Comparison of ENCODE assay signal across 9 cellular contexts in genomic region chr17:58339775-58340622, GRCh38. TPM values are rescaled to one million over a fixed set of nuclear protein-coding genes. Genes with fewer than 3 reads are reported as not detected.
DNase-seq lines count a peak whose midpoint lies in the region; TF ChIP-seq lines count a peak whose summit lies in the region.
"Had no signal": no experiment of that assay in that cellular context is flagged by ENCODE, and none has a peak within 500 bp of the region (broad histone marks: within the 10 kb centered on the region; RNA-seq: fewer than 3 reads in every experiment).

No MANE protein-coding gene starts in this region.

- H3K27ac ChIP-seq in endodermal cell (ENCODE audit: low read depth, low read length), result peak overlapping the region; percentile 60
- H3K27ac ChIP-seq in rectal smooth muscle tissue (ENCODE audit: low read depth, low read length), result no peak overlapping the region
- peak overlapping the region in 1 of 2 donors; percentile 83 for H3K27ac ChIP-seq in uterus

- no peaks in the 10 kb centered on the region for H3K9me3 Mint-ChIP-seq in endodermal cell

- peaks cover 26% of the 10 kb centered on the region for H3K4me1 Mint-ChIP-seq in endodermal cell

- peaks cover 6% of the 10 kb centered on the region for H3K36me3 Mint-ChIP-seq in endodermal cell (ENCODE audit: low read depth)

- intact Hi-C loops in uterus (cut with DNase I; ENCODE audit: low total_unique reads), result no loop called here

- H3K9me3 ChIP-seq in endodermal cell (ENCODE audit: control insufficient read depth, low read length) (no peaks in the 10 kb centered on the region), uterus (no peaks in the 10 kb centered on the region)

- H3K27me3 ChIP-seq in endodermal cell (ENCODE audit: control insufficient read depth, insufficient read depth, low read length, poor library complexity, severe bottlenecking) (no peaks in the 10 kb centered on the region), rectal smooth muscle tissue (ENCODE audit: control insufficient read depth, insufficient read depth, low read length) (no peaks in the 10 kb centered on the region), uterus (no peaks in the 10 kb centered on the region)

- 91 to 92% methylated on average over 7 of the region's 7 CpGs for WGBS in endodermal cell (ENCODE audit: insufficient coverage in 1 of 2, insufficient read length in 1 of 2), 2 experiments

- no peak overlapping the region for H3K27ac Mint-ChIP-seq in endodermal cell

- TF ChIP-seq CTCF in NB4 (IDR thresholded peaks at IDR 0.05; ENCODE audit: low read depth, low read length) (no peak), endodermal cell (conservative IDR thresholded peaks at IDR 0.05) (no peak), GM10266 (IDR thresholded peaks at IDR 0.05; ENCODE audit: control insufficient read depth, insufficient read depth, low read depth, missing control alignments) (no peak), uterus (IDR thresholded peaks at IDR 0.05) (no peak)

- H3K9ac ChIP-seq in endodermal cell (ENCODE audit: extremely low read depth, low read length, poor library complexity, severe bottlenecking) (no peak overlapping the region), rectal smooth muscle tissue (ENCODE audit: low read length) (no peak overlapping the region)

- H3K4me1 ChIP-seq in endodermal cell (ENCODE audit: control insufficient read depth, insufficient read depth, low read length), result peaks cover 6% of the 10 kb centered on the region
- H3K4me1 ChIP-seq in rectal smooth muscle tissue (ENCODE audit: control insufficient read depth, insufficient read depth, low read length), result peaks cover 15% of the 10 kb centered on the region
- H3K4me1 ChIP-seq in uterus, result no peaks in the 10 kb centered on the region

- peaks cover 9% of the 10 kb centered on the region for H3K36me3 ChIP-seq in endodermal cell (ENCODE audit: control insufficient read depth, insufficient read depth, low read length)
- no peaks in the 10 kb centered on the region for H3K36me3 ChIP-seq in rectal smooth muscle tissue (ENCODE audit: control insufficient read depth, insufficient read depth, low read length)
- no peaks in the 10 kb centered on the region for H3K36me3 ChIP-seq in uterus

- H3K4me3 Mint-ChIP-seq in endodermal cell, result no peak overlapping the region

- no peak for TF ChIP-seq POLR2A in NB4 (IDR thresholded peaks at IDR 0.05; ENCODE audit: extremely low read depth, insufficient read length)
- no peak for TF ChIP-seq POLR2A in uterus (IDR thresholded peaks at IDR 0.05)

- H3K27me3 Mint-ChIP-seq in endodermal cell (ENCODE audit: insufficient read depth), result no peaks in the 10 kb centered on the region

- DNase-seq in NB4 (ENCODE audit: low read depth), result peak; percentile 48
- DNase-seq in endodermal cell, result no peak
- DNase-seq in GM10266 (ENCODE audit: extremely low spot score), result no peak
- DNase-seq in NK-92 treated with Interleukin-12 subunit alpha and Interleukin-12 subunit beta, amount 100 ng/mL, for 24 hours (lab: John Stamatoyannopoulos, UW), result no peak
- no peak for DNase-seq in Ammon's horn (ENCODE audit: low spot score)
- no peak for DNase-seq in uterus
- DNase-seq: SHP77 had no signal

- H3K4me3 ChIP-seq in GM08714 (ENCODE audit: low read length) (peak overlapping the region; percentile 73), NB4 (ENCODE audit: low read depth, low read length) (peak overlapping the region; percentile 81), endodermal cell (ENCODE audit: low read length) (no peak overlapping the region), rectal smooth muscle tissue (ENCODE audit: low read length) (peak overlapping the region; percentile 49), uterus (no peak overlapping the region)

RNA-seq across cellular contexts. Expression of gene TSPOAP1, which starts 11.4 kb away (rescaled TPM):
- total RNA-seq in endodermal cell, result 10 to 100 TPM; 31.3 to 36.8 TPM
- 24.0 TPM for polyA plus RNA-seq in endodermal cell (2013, experiment 1 of 2)
- 22.4 TPM for polyA plus RNA-seq in endodermal cell (2013, experiment 2 of 2)
- 10 to 100 TPM in 3 of 4 donors, under 1 TPM in 1; 0.59 to 43.7 (median 32.4) TPM for total RNA-seq in uterus

RNA-seq across cellular contexts. Expression of gene SUPT4H1, which starts 12.0 kb away (rescaled TPM):
- total RNA-seq in endodermal cell (10 to 100 TPM; 97.2 to 98.8 TPM), uterus (100 to 1,000 TPM in 2 of 4 donors, 10 to 100 TPM in 2; 31.1 to 267 (median 98.1) TPM)
- 87.0 TPM for polyA plus RNA-seq in endodermal cell (2013, experiment 1 of 2)
- polyA plus RNA-seq in endodermal cell (2013, experiment 2 of 2), result 73.6 TPM

RNA-seq across cellular contexts. Expression of gene MPO, which starts 59.3 kb away (rescaled TPM):
- total RNA-seq in endodermal cell (not detected), uterus (10 to 100 TPM in 1 of 4 donors, under 1 TPM in 1, not detected in 2; 0.79 to 21.7 TPM)
- polyA plus RNA-seq in endodermal cell (2013, experiment 1 of 2), result not detected
- not detected for polyA plus RNA-seq in endodermal cell (2013, experiment 2 of 2)

Comparison
In these comparisons a context has a peak if more than half of its experiments do, and no peak if none do; other contexts are left out.
1. H3K4me3 ChIP-seq: peak in GM08714 (single experiment), NB4 (single experiment) and rectal smooth muscle tissue (single experiment); none in endodermal cell (single experiment) and uterus (0 of 2).